Comparison of ENCODE assay signal across 35 cellular contexts in the genomic region with DNA sequence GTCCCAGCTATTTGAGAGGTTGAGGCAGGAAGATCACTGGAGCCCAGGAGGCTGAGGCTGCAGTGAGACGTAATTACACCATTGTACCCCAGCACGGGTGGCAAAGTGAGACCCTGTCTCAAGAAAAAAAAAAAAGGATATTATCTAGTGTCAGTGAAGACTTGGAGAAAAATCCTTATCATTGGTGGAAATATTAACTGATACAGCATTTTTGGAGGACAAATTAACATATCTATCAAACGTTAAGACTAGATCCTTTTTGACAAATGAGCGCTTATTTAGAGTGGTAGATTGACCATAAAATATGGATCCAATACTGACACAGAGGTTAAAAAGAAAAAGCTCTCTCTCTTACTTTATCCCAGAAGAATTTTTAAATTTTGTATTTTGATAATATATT. TPM values are rescaled to one million over a fixed set of nuclear protein-coding genes. Genes with fewer than 3 reads are reported as not detected.
A peak's percentile ranks its signal among the peaks of the same experiment; 100 is the strongest.
DNase-seq lines count a peak whose midpoint lies in the region; ATAC-seq, FAIRE-seq and TF ChIP-seq lines count a peak whose summit lies in the region.
"Had no signal": no experiment of that assay in that cellular context is flagged by ENCODE, and none has a peak within 500 bp of the region (broad histone marks: within the 10 kb centered on the region; RNA-seq: fewer than 3 reads in every experiment).

No MANE protein-coding gene starts in this region.

- DNase-seq in HepG2 (ENCODE audit: low spot score) (no peak), right lobe of liver (no peak), IMR-90 (no peak), K562 (ENCODE audit: extremely low read depth in 1 of 4, low spot score in 3 of 4) (no peak), ureter (ENCODE audit: low spot score) (no peak)
- no peak for DNase-seq in activated T-cell treated with anti-CD3 and anti-CD28 coated beads, Interleukin-2, amount 50 U/mL, for 72 hours
- DNase-seq: 8988T; ACHN; AML-193; BE2C; C1 segment of cervical spinal cord; Caco-2; Calu3; CD4-positive, alpha-beta memory T cell; CD4-positive, alpha-beta T cell; CD4-positive, CD25-positive, alpha-beta regulatory T cell; CD8-positive, alpha-beta memory T cell; CD8-positive, alpha-beta T cell; COR-L47; DMS 273 treated with DMSO at 0.1 percent for 48 hours; DMS153; DMS53; DMS79; DMS79 treated with DMSO at 0.1 percent for 48 hours; DND-41; EL had no signal

- H3K9ac ChIP-seq in HepG2 (ENCODE audit: insufficient read depth, low read depth, low read length) (no peak overlapping the region), IMR-90 (ENCODE audit: low read depth, low read length) (no peak overlapping the region), K562 (ENCODE audit: insufficient read depth in 1 of 2, low read depth in 2 of 2, low read length in 2 of 2) (no peak overlapping the region)
- H3K9ac ChIP-seq: BLaER1; BLaER1 treated with 17β-estradiol and CSF1 and Interleukin-3, amounts not matched to agents 10 nM and 100 nM had no signal

- WGBS in HepG2 (ENCODE audit: low lambda C conversion rate) = 55% methylated on average over 4 of the region's 4 CpGs
- WGBS in right lobe of liver (ENCODE audit: insufficient coverage, low coverage, low lambda C conversion rate, missing lambda C conversion rate) = 57% methylated on average over 4 of the region's 4 CpGs
- WGBS in IMR-90 (ENCODE audit: extremely low coverage in 2 of 2, insufficient read length in 1 of 2), 2 experiments = no CpG with 5 or more reads among the region's 4 CpGs
- 67% methylated on average over 4 of the region's 4 CpGs for whole genome bisulfite sequencing in K562 (ENCODE audit: insufficient coverage, low coverage, missing lambda C conversion rate)

- no peaks in the 10 kb centered on the region for H3K27me3 Mint-ChIP-seq in activated T-cell treated with anti-CD3 and anti-CD28 coated beads, Interleukin-2, amount 50 U/mL, for 72 hours (ENCODE audit: low read depth)
- H3K27me3 Mint-ChIP-seq: B cell; CD4-positive, alpha-beta T cell had no signal

- H3K4me1 ChIP-seq in HepG2 (ENCODE audit: insufficient read depth, low read length) (no peaks in the 10 kb centered on the region), right lobe of liver (no peaks in the 10 kb centered on the region), IMR-90 (ENCODE audit: control insufficient read depth, insufficient read depth, low read length) (no peaks in the 10 kb centered on the region), K562 (replicated peaks in 1 of 2; ENCODE audit: control insufficient read depth in 2 of 2, insufficient read depth in 2 of 2, low read length in 2 of 2) (peaks cover 0 to 3% of the 10 kb centered on the region in 2 experiments; a peak in 2 of 5 replicates)
- H3K4me1 ChIP-seq: A549; BE2C; BLaER1; BLaER1 treated with 17β-estradiol and CSF1 and Interleukin-3, amounts not matched to agents 10 nM and 100 nM; Caco-2 had no signal

- ATAC-seq in HepG2 (no peak), right lobe of liver (no peak), IMR-90 (ENCODE audit: low read depth) (no peak), K562 (no peak)
- ATAC-seq in activated T-cell treated with anti-CD3 and anti-CD28 coated beads, Interleukin-2, amount 50 U/mL, for 72 hours (replicated peaks in 1 of 2) = no peak
- ATAC-seq: A549; CD8-positive, alpha-beta T cell had no signal

- H3K27me3 ChIP-seq in HepG2 (ENCODE audit: control insufficient read depth in 1 of 2, insufficient read depth in 2 of 2, low read length in 2 of 2) = peaks cover 0 to 4% of the 10 kb centered on the region in 2 experiments; a peak in 1 of 5 replicates
- no peaks in the 10 kb centered on the region for H3K27me3 ChIP-seq in right lobe of liver
- no peaks in the 10 kb centered on the region for H3K27me3 ChIP-seq in IMR-90 (ENCODE audit: control insufficient read depth, insufficient read depth, low read length)
- H3K27me3 ChIP-seq in K562 (ENCODE audit: control insufficient read depth in 2 of 2, insufficient read depth in 2 of 2, low read length in 2 of 2) = no peaks in the 10 kb centered on the region
- H3K27me3 ChIP-seq: BE2C; BLaER1; BLaER1 treated with 17β-estradiol and CSF1 and Interleukin-3, amounts not matched to agents 10 nM and 100 nM had no signal

- no peak overlapping the region for H4K91ac ChIP-seq in IMR-90 (ENCODE audit: insufficient read depth, low read depth, low read length)

- H3K18ac ChIP-seq in IMR-90 (ENCODE audit: low read depth, low read length) = no peak overlapping the region

- H3K4me3 Mint-ChIP-seq in activated T-cell treated with anti-CD3 and anti-CD28 coated beads, Interleukin-2, amount 50 U/mL, for 72 hours = no peak overlapping the region
- H3K4me3 Mint-ChIP-seq: B cell; CD14-positive monocyte; CD4-positive, alpha-beta memory T cell; CD4-positive, alpha-beta T cell; CD4-positive, CD25-positive, alpha-beta regulatory T cell; CD8-positive, alpha-beta memory T cell; CD8-positive, alpha-beta T cell had no signal

- H3K36me3 ChIP-seq in HepG2 (replicated peaks in 1 of 2; ENCODE audit: control insufficient read depth in 1 of 2, insufficient read depth in 2 of 2, low read length in 2 of 2) = no peaks in the 10 kb centered on the region
- H3K36me3 ChIP-seq in right lobe of liver = no peaks in the 10 kb centered on the region
- no peaks in the 10 kb centered on the region for H3K36me3 ChIP-seq in IMR-90 (ENCODE audit: control insufficient read depth, insufficient read depth, low read length)
- no peaks in the 10 kb centered on the region for H3K36me3 ChIP-seq in K562 (ENCODE audit: control insufficient read depth, insufficient read depth, low read length)
- H3K36me3 ChIP-seq: BE2C; BLaER1; BLaER1 treated with 17β-estradiol and CSF1 and Interleukin-3, amounts not matched to agents 10 nM and 100 nM had no signal

- intact Hi-C loops in HepG2 (cut with micrococcal nuclease; ENCODE audit: unreplicated experiment) (no loop called here), right lobe of liver (cut with DNase I) (no loop called here), IMR-90 (cut with micrococcal nuclease) (no loop called here), K562 (cut with micrococcal nuclease) (no loop called here)

- no peaks in the 10 kb centered on the region for H4K20me1 ChIP-seq in HepG2 (ENCODE audit: insufficient read depth, low read length)
- H4K20me1 ChIP-seq in IMR-90 (ENCODE audit: insufficient read depth, low read length) = no peaks in the 10 kb centered on the region
- no peaks in the 10 kb centered on the region for H4K20me1 ChIP-seq in K562 (replicated peaks; ENCODE audit: control insufficient read depth, insufficient read depth, low read length)
- H4K20me1 ChIP-seq: BLaER1; BLaER1 treated with 17β-estradiol and CSF1 and Interleukin-3, amounts not matched to agents 10 nM and 100 nM had no signal

- POLR2A ChIA-PET in HepG2 (lab: Yijun Ruan, JAX) (interaction anchor here (0.6 kb wide), 2 partner anchors 64 to 78 kb away, joined by 3 read pairs; a partner anchor contains a TSS), IMR-90 (lab: Charles Lee; ENCODE audit: unreplicated experiment) (no interaction called here), K562 (lab: Yijun Ruan, JAX) (interaction anchor here (0.6 kb wide), 2 partner anchors 8 to 391 kb away, joined by 3 to 6 read pairs; no protein-coding TSS in a partner anchor)

- no peaks in the 10 kb centered on the region for H3K9me3 Mint-ChIP-seq in activated T-cell treated with anti-CD3 and anti-CD28 coated beads, Interleukin-2, amount 50 U/mL, for 72 hours
- H3K9me3 Mint-ChIP-seq: CD4-positive, alpha-beta memory T cell; CD4-positive, alpha-beta T cell; CD4-positive, CD25-positive, alpha-beta regulatory T cell; CD8-positive, alpha-beta memory T cell; CD8-positive, alpha-beta T cell had no signal

- H3K9me3 ChIP-seq in HepG2 (ENCODE audit: low read length) (no peaks in the 10 kb centered on the region), right lobe of liver (no peaks in the 10 kb centered on the region), IMR-90 (ENCODE audit: control insufficient read depth, insufficient read depth, low read length) (no peaks in the 10 kb centered on the region), K562 (replicated peaks; ENCODE audit: control insufficient read depth, insufficient read depth, low read depth, low read length) (no peaks in the 10 kb centered on the region)
- H3K9me3 ChIP-seq: A549; BE2C; BLaER1; BLaER1 treated with 17β-estradiol and CSF1 and Interleukin-3, amounts not matched to agents 10 nM and 100 nM; Caco-2 had no signal

- H3K4me2 ChIP-seq in HepG2 (ENCODE audit: low read depth, low read length) = no peak overlapping the region
- H3K4me2 ChIP-seq in IMR-90 (ENCODE audit: low read depth, low read length) = no peak overlapping the region
- H3K4me2 ChIP-seq in K562 (ENCODE audit: insufficient read depth, low read length) = no peak overlapping the region
- H3K4me2 ChIP-seq: A549; BLaER1; BLaER1 treated with 17β-estradiol and CSF1 and Interleukin-3, amounts not matched to agents 10 nM and 100 nM had no signal

- TF ChIP-seq POLR2A in HepG2 (IDR thresholded peaks at IDR 0.05; ENCODE audit: insufficient read depth in 1 of 2, low read depth in 2 of 2, low read length in 2 of 2) (no peak), right lobe of liver (IDR thresholded peaks at IDR 0.05) (no peak), IMR-90 (IDR thresholded peaks at IDR 0.05; ENCODE audit: low read depth, low read length) (no peak), K562 (conservative IDR thresholded peaks at IDR 0.05) (no peak)

- peak overlapping the region; percentile 58 for H2AK9ac ChIP-seq in IMR-90 (replicated peaks; ENCODE audit: low read depth, low read length, poor library complexity)

- no peaks in the 10 kb centered on the region for H3K79me1 ChIP-seq in IMR-90 (ENCODE audit: low read depth in 1 of 2, low read length in 2 of 2)

- H3K4me3 ChIP-seq in HepG2 (replicated peaks in 1 of 3; ENCODE audit: insufficient read depth in 1 of 3, low read depth in 2 of 3, low read length in 3 of 3) = no peak overlapping the region
- no peak overlapping the region for H3K4me3 ChIP-seq in right lobe of liver
- H3K4me3 ChIP-seq in IMR-90 (ENCODE audit: insufficient read depth, low read depth, low read length) = no peak overlapping the region
- H3K4me3 ChIP-seq in K562 = no peak overlapping the region
- H3K4me3 ChIP-seq: A549; BLaER1; BLaER1 treated with 17β-estradiol and CSF1 and Interleukin-3, amounts not matched to agents 10 nM and 100 nM had no signal

- H3K14ac ChIP-seq in IMR-90 (replicated peaks; ENCODE audit: low read depth, low read length) = no peak overlapping the region

- no TSS peak for BruUV-seq in HepG2 (replicated peaks; lab: Mats Ljungman, UMichigan)
- no TSS peak for BruUV-seq in IMR-90 (replicated peaks; lab: Mats Ljungman, UMichigan)
- no TSS peak for BruUV-seq in K562 (replicated peaks; lab: Mats Ljungman, UMichigan)

- H3K36me3 Mint-ChIP-seq in activated T-cell treated with anti-CD3 and anti-CD28 coated beads, Interleukin-2, amount 50 U/mL, for 72 hours (ENCODE audit: insufficient read depth in 2 of 2) = no peaks in the 10 kb centered on the region
- H3K36me3 Mint-ChIP-seq: CD14-positive monocyte; CD4-positive, alpha-beta memory T cell; CD4-positive, CD25-positive, alpha-beta regulatory T cell; CD8-positive, alpha-beta memory T cell; CD8-positive, alpha-beta T cell had no signal

- TF ChIP-seq CTCF in HepG2 (CRISPR knock-in tag; IDR thresholded peaks at IDR 0.05) = no peak
- no peak for TF ChIP-seq CTCF in right lobe of liver (IDR thresholded peaks at IDR 0.05)
- no peak for TF ChIP-seq CTCF in IMR-90 (conservative IDR thresholded peaks at IDR 0.05; ENCODE audit: low read depth, low read length)
- no peak for TF ChIP-seq CTCF in K562 (IDR thresholded peaks at IDR 0.05 in 2 of 3, conservative IDR thresholded peaks at IDR 0.05 in 1 of 3; ENCODE audit: insufficient read depth in 2 of 3, low read depth in 1 of 3, low read length in 3 of 3)

- H2BK20ac ChIP-seq in IMR-90 (ENCODE audit: low read depth, low read length) = no peak overlapping the region

- no peak overlapping the region for H3K56ac ChIP-seq in IMR-90 (ENCODE audit: extremely low read depth, insufficient read depth, low read length)

- in situ Hi-C loops in HepG2 (cut with HindIII; ENCODE audit: extremely low pct_ligation_motif_present, low pct_unique_long_range_greater_than_20kb) (no loop called here), IMR-90 (cut with MboI; ENCODE audit: low sequenced_read_pairs) (no loop called here), K562 (cut with MboI) (no loop called here)

- H2AK5ac ChIP-seq in IMR-90 (ENCODE audit: low read depth, low read length) = no peak overlapping the region

- CTCF ChIA-PET in HepG2 (lab: Yijun Ruan, JAX; ENCODE audit: low intra/inter-chr PET ratio, low total read pairs) (no interaction called here), IMR-90 (lab: Yijun Ruan, JAX) (interaction anchor here (0.6 kb wide), 1 partner anchor 114 kb away, joined by 5 read pairs; no protein-coding TSS in a partner anchor), K562 (lab: Yijun Ruan, JAX; ENCODE audit: low intra/inter-chr PET ratio) (no interaction called here)

- no peak overlapping the region for H4K8ac ChIP-seq in IMR-90 (ENCODE audit: low read depth in 2 of 2, low read length in 2 of 2)

- TF ChIP-seq EP300 in HepG2 (IDR thresholded peaks at IDR 0.05; ENCODE audit: low read depth in 2 of 2, low read length in 2 of 2) (no peak), HepG2 (CRISPR knock-in tag; IDR thresholded peaks at IDR 0.05; ENCODE audit: borderline replicate concordance) (no peak), K562 (IDR thresholded peaks at IDR 0.05; ENCODE audit: low read length) (no peak)

- H2BK5ac ChIP-seq in IMR-90 (ENCODE audit: low read depth, low read length, poor library complexity, severe bottlenecking) = no peak overlapping the region

- H2BK120ac ChIP-seq in IMR-90 (ENCODE audit: low read depth, low read length) = no peak overlapping the region

- no peak overlapping the region for H2BK15ac ChIP-seq in IMR-90 (ENCODE audit: low read depth, low read length)

- dilution Hi-C loops in IMR-90 (cut with HindIII; ENCODE audit: low sequenced_read_pairs, unreplicated experiment) = no loop called here

- H3K4ac ChIP-seq in IMR-90 (ENCODE audit: low read depth, low read length) = no peak overlapping the region

- H3K9me1 ChIP-seq in IMR-90 (ENCODE audit: insufficient read depth, low read length) = no peaks in the 10 kb centered on the region
- no peaks in the 10 kb centered on the region for H3K9me1 ChIP-seq in K562 (ENCODE audit: control insufficient read depth, insufficient read depth, low read length)

- FAIRE-seq in HepG2 (lab: Jason Lieb, UNC) (no peak), K562 (lab: Jason Lieb, UNC) (no peak)
- FAIRE-seq: A204.1, A549, D721Med had no signal

- no peak overlapping the region for H3K27ac ChIP-seq in HepG2 (ENCODE audit: extremely low read length, insufficient read depth, low read length)
- H3K27ac ChIP-seq in right lobe of liver = no peak overlapping the region
- no peak overlapping the region for H3K27ac ChIP-seq in IMR-90 (ENCODE audit: insufficient read depth, low read length)
- no peak overlapping the region for H3K27ac ChIP-seq in K562 (ENCODE audit: extremely low read depth, low read depth, low read length)
- H3K27ac ChIP-seq: 22Rv1; A549; BLaER1; BLaER1 treated with 17β-estradiol and CSF1 and Interleukin-3, amounts not matched to agents 10 nM and 100 nM; C4-2B had no signal

- no peak overlapping the region for H4K5ac ChIP-seq in IMR-90 (ENCODE audit: low read depth, low read length)

- H3K23ac ChIP-seq in IMR-90 (ENCODE audit: low read depth, low read length) = no peak overlapping the region

- H3K79me2 ChIP-seq in HepG2 (ENCODE audit: insufficient read depth, low read length) = no peaks in the 10 kb centered on the region
- no peaks in the 10 kb centered on the region for H3K79me2 ChIP-seq in K562 (ENCODE audit: control insufficient read depth, insufficient read depth, low read length)

- TF ChIP-seq RAD21 in HepG2 (CRISPR knock-in tag; IDR thresholded peaks at IDR 0.05) (no peak), IMR-90 (IDR thresholded peaks at IDR 0.05; ENCODE audit: low read length) (no peak), K562 (CRISPR knock-in tag; conservative IDR thresholded peaks at IDR 0.05 in 1 of 2, IDR thresholded peaks at IDR 0.05 in 1 of 2) (no peak)

- H3K4me1 Mint-ChIP-seq in activated T-cell treated with anti-CD3 and anti-CD28 coated beads, Interleukin-2, amount 50 U/mL, for 72 hours (ENCODE audit: low read depth) = no peaks in the 10 kb centered on the region
- H3K4me1 Mint-ChIP-seq: B cell; CD4-positive, alpha-beta memory T cell; CD8-positive, alpha-beta memory T cell had no signal

- H2AFZ ChIP-seq in HepG2 (ENCODE audit: low read length) (no peak overlapping the region), IMR-90 (replicated peaks; ENCODE audit: low read length, poor library complexity) (no peak overlapping the region), K562 (ENCODE audit: low read depth, low read length) (0 out of 2 replicates have a peak overlapping the region, but pooled peaks have one; percentile 25)

- no peak overlapping the region for H3K27ac Mint-ChIP-seq in activated T-cell treated with anti-CD3 and anti-CD28 coated beads, Interleukin-2, amount 50 U/mL, for 72 hours
- H3K27ac Mint-ChIP-seq: B cell; CD14-positive monocyte; CD4-positive, alpha-beta memory T cell; CD4-positive, alpha-beta T cell; CD4-positive, CD25-positive, alpha-beta regulatory T cell; CD8-positive, alpha-beta T cell had no signal

RNA-seq across cellular contexts. Expression of a gene that starts 35.2 kb away (rescaled TPM):
- total RNA-seq in HepG2 (2016; rRNA removed; fragmentation: Illumina TruSeq; extraction: Trizol) (32.7 and 34.2 TPM in 2 replicates), right lobe of liver (10 to 100 TPM; 20.6 to 32.5 (median 25.7) TPM), IMR-90 (2012; rRNA removed) (41.9 and 50.5 TPM in 2 replicates), K562 (2014; rRNA removed) (40.2 and 42.3 TPM in 2 replicates), K562 (2014; rRNA removed; fragmentation: Illumina TruSeq; extraction: Trizol) (58.9 and 66.8 TPM in 2 replicates), K562 (2015; rRNA removed; fragmentation: Illumina TruSeq; extraction: Trizol) (55.3 and 57.7 TPM in 2 replicates), K562 (2021) (55.8 and 64.8 TPM in 2 replicates), ureter (97.0 TPM)
- 19.1 and 19.6 TPM in 2 replicates for total RNA-seq in HepG2 (2016; cell fraction: cytosol; rRNA removed; fragmentation: Illumina TruSeq; extraction: Trizol; ENCODE audit: low read depth)
- total RNA-seq in HepG2 (2016; cell fraction: insoluble cytoplasmic fraction; rRNA removed; fragmentation: Illumina TruSeq; extraction: Trizol) = 30.4 and 33.9 TPM in 2 replicates
- total RNA-seq in HepG2 (2016; cell fraction: membrane; rRNA removed; fragmentation: Illumina TruSeq; extraction: Trizol) = 15.6 and 16.1 TPM in 2 replicates
- total RNA-seq in HepG2 (2016; cell fraction: nucleus; rRNA removed; fragmentation: Illumina TruSeq; extraction: Trizol) = 54.9 and 62.8 TPM in 2 replicates
- polyA plus RNA-seq in HepG2 (2011; rRNA removed) (24.6 and 28.2 TPM in 2 replicates), IMR-90 (2012; rRNA removed) (18.6 and 22.2 TPM in 2 replicates), K562 (2011; rRNA removed) (59.9 and 65.9 TPM in 2 replicates), K562 (2014; fragmentation: Illumina TruSeq; extraction: Trizol) (35.5 and 36.5 TPM in 2 replicates), K562 (2014; fragmentation: Nextera tagmentation; extraction: Ambion mirVana) (10 to 100 TPM in 1 of 2 experiments, 1 to 10 TPM in 1; 3.7 to 13.2 TPM), K562 (2014; rRNA removed) (29.1 and 32.7 TPM in 2 replicates)
- 14.9 and 16.4 TPM in 2 replicates for polyA plus RNA-seq in HepG2 (2011; cell fraction: cytosol; rRNA removed)
- polyA plus RNA-seq in HepG2 (2011; cell fraction: nucleus; rRNA removed) = 31.7 and 39.9 TPM in 2 replicates
- polyA plus RNA-seq in HepG2 (2012) = 10.1 and 12.5 TPM in 2 replicates
- 0.50 and 0.67 TPM in 2 replicates for polyA plus RNA-seq in HepG2 (2016; cell fraction: cytosol; fragmentation: Illumina TruSeq; extraction: Trizol; ENCODE audit: low read depth)
- 16.1 and 18.0 TPM in 2 replicates for polyA plus RNA-seq in HepG2 (2016; cell fraction: insoluble cytoplasmic fraction; fragmentation: Illumina TruSeq; extraction: Trizol; ENCODE audit: low read depth)
- 2.9 and 3.0 TPM in 2 replicates for polyA plus RNA-seq in HepG2 (2016; cell fraction: membrane; fragmentation: Illumina TruSeq; extraction: Trizol; ENCODE audit: low read depth)
- 25.5 and 28.0 TPM in 2 replicates for polyA plus RNA-seq in HepG2 (2016; cell fraction: nucleus; fragmentation: Illumina TruSeq; extraction: Trizol; ENCODE audit: insufficient read depth, low read depth)
- 128 and 208 TPM in 2 replicates for polyA minus RNA-seq in HepG2 (2011; rRNA and poly(A)+ RNA removed; ENCODE audit: low replicate concordance)
- polyA minus RNA-seq in HepG2 (2011; cell fraction: cytosol; rRNA and poly(A)+ RNA removed) = 25.3 and 30.3 TPM in 2 replicates
- 132 and 133 TPM in 2 replicates for polyA minus RNA-seq in HepG2 (2011; cell fraction: nucleus; rRNA and poly(A)+ RNA removed)
- 3.9 and 14.0 TPM in 2 replicates for polyA plus RNA-seq in IMR-90 (2012; cell fraction: cytosol; rRNA removed)
- polyA plus RNA-seq in IMR-90 (2012; cell fraction: nucleus; rRNA removed; ENCODE audit: low replicate concordance) = 55.1 and 65.8 TPM in 2 replicates
- 104 and 251 TPM in 2 replicates for total RNA-seq in K562 (2011; cell fraction: chromatin; rRNA removed; ENCODE audit: low replicate concordance)
- total RNA-seq in K562 (2011; cell fraction: nucleolus; rRNA removed) = 52.7 and 60.7 TPM in 2 replicates
- total RNA-seq in K562 (2011; cell fraction: nucleoplasm; rRNA removed) = 126 and 183 TPM in 2 replicates
- 49.8 and 58.2 TPM in 2 replicates for polyA plus RNA-seq in K562 (2011; cell fraction: cytosol; rRNA removed)
- 116 and 121 TPM in 2 replicates for polyA plus RNA-seq in K562 (2011; cell fraction: nucleus; rRNA removed)
- polyA plus RNA-seq in K562 (2012) = 20.9 and 26.2 TPM in 2 replicates
- 174 and 176 TPM in 2 replicates for polyA minus RNA-seq in K562 (2011; rRNA and poly(A)+ RNA removed)
- 62.1 and 76.3 TPM in 2 replicates for polyA minus RNA-seq in K562 (2011; cell fraction: cytosol; rRNA and poly(A)+ RNA removed)
- 102 and 169 TPM in 2 replicates for polyA minus RNA-seq in K562 (2011; cell fraction: nucleus; rRNA and poly(A)+ RNA removed)
- 10 to 100 TPM; 82.9 to 85.0 TPM for total RNA-seq in activated T-cell treated with anti-CD3 and anti-CD28 coated beads, Interleukin-2, amount 50 U/mL, for 72 hours
